Comparison of ENCODE assay signal across 1 cellular context in the genomic region with DNA sequence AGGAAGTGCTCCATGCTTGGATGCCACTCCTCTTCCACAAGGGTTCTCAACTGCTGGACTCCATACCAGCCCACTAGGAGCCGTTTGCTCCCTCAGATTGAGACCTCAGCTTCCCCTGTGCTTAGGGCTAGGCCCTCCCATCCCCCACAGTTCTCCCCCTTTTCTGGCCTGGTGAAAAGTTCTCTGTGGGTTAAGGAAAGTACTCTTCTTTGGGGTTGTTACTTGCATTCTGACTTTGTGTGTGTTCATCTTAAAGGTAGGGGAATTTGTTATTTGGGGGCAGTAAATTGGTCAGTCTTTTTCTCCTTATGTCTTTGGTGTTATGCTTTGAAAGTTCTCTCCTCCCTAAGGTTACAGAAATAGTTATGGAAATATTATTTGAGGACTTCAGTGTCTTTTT.
TF ChIP-seq lines count a peak whose summit lies in the region.

No MANE protein-coding gene starts in this region.

TF ChIP-seq in K562, 482 proteins besides CTCF, POLR2A, EP300 and RAD21:
- TF ChIP-seq, protein P1, sequence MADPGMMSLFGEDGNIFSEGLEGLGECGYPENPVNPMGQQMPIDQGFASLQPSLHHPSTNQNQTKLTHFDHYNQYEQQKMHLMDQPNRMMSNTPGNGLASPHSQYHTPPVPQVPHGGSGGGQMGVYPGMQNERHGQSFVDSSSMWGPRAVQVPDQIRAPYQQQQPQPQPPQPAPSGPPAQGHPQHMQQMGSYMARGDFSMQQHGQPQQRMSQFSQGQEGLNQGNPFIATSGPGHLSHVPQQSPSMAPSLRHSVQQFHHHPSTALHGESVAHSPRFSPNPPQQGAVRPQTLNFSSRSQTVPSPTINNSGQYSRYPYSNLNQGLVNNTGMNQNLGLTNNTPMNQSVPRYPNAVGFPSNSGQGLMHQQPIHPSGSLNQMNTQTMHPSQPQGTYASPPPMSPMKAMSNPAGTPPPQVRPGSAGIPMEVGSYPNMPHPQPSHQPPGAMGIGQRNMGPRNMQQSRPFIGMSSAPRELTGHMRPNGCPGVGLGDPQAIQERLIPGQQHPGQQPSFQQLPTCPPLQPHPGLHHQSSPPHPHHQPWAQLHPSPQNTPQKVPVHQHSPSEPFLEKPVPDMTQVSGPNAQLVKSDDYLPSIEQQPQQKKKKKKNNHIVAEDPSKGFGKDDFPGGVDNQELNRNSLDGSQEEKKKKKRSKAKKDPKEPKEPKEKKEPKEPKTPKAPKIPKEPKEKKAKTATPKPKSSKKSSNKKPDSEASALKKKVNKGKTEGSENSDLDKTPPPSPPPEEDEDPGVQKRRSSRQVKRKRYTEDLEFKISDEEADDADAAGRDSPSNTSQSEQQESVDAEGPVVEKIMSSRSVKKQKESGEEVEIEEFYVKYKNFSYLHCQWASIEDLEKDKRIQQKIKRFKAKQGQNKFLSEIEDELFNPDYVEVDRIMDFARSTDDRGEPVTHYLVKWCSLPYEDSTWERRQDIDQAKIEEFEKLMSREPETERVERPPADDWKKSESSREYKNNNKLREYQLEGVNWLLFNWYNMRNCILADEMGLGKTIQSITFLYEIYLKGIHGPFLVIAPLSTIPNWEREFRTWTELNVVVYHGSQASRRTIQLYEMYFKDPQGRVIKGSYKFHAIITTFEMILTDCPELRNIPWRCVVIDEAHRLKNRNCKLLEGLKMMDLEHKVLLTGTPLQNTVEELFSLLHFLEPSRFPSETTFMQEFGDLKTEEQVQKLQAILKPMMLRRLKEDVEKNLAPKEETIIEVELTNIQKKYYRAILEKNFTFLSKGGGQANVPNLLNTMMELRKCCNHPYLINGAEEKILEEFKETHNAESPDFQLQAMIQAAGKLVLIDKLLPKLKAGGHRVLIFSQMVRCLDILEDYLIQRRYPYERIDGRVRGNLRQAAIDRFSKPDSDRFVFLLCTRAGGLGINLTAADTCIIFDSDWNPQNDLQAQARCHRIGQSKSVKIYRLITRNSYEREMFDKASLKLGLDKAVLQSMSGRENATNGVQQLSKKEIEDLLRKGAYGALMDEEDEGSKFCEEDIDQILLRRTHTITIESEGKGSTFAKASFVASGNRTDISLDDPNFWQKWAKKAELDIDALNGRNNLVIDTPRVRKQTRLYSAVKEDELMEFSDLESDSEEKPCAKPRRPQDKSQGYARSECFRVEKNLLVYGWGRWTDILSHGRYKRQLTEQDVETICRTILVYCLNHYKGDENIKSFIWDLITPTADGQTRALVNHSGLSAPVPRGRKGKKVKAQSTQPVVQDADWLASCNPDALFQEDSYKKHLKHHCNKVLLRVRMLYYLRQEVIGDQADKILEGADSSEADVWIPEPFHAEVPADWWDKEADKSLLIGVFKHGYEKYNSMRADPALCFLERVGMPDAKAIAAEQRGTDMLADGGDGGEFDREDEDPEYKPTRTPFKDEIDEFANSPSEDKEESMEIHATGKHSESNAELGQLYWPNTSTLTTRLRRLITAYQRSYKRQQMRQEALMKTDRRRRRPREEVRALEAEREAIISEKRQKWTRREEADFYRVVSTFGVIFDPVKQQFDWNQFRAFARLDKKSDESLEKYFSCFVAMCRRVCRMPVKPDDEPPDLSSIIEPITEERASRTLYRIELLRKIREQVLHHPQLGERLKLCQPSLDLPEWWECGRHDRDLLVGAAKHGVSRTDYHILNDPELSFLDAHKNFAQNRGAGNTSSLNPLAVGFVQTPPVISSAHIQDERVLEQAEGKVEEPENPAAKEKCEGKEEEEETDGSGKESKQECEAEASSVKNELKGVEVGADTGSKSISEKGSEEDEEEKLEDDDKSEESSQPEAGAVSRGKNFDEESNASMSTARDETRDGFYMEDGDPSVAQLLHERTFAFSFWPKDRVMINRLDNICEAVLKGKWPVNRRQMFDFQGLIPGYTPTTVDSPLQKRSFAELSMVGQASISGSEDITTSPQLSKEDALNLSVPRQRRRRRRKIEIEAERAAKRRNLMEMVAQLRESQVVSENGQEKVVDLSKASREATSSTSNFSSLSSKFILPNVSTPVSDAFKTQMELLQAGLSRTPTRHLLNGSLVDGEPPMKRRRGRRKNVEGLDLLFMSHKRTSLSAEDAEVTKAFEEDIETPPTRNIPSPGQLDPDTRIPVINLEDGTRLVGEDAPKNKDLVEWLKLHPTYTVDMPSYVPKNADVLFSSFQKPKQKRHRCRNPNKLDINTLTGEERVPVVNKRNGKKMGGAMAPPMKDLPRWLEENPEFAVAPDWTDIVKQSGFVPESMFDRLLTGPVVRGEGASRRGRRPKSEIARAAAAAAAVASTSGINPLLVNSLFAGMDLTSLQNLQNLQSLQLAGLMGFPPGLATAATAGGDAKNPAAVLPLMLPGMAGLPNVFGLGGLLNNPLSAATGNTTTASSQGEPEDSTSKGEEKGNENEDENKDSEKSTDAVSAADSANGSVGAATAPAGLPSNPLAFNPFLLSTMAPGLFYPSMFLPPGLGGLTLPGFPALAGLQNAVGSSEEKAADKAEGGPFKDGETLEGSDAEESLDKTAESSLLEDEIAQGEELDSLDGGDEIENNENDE (IDR thresholded peaks at IDR 0.05; ENCODE audit: low read depth, low read length) = no peak
- TF ChIP-seq, protein P2, sequence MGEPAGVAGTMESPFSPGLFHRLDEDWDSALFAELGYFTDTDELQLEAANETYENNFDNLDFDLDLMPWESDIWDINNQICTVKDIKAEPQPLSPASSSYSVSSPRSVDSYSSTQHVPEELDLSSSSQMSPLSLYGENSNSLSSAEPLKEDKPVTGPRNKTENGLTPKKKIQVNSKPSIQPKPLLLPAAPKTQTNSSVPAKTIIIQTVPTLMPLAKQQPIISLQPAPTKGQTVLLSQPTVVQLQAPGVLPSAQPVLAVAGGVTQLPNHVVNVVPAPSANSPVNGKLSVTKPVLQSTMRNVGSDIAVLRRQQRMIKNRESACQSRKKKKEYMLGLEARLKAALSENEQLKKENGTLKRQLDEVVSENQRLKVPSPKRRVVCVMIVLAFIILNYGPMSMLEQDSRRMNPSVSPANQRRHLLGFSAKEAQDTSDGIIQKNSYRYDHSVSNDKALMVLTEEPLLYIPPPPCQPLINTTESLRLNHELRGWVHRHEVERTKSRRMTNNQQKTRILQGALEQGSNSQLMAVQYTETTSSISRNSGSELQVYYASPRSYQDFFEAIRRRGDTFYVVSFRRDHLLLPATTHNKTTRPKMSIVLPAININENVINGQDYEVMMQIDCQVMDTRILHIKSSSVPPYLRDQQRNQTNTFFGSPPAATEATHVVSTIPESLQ (CRISPR knock-in tag; IDR thresholded peaks at IDR 0.05) = no peak
- no peak for TF ChIP-seq NFE2L1 (tag; IDR thresholded peaks at IDR 0.05; ENCODE audit: borderline replicate concordance, low read depth)
- TF ChIP-seq SREBF1 (IDR thresholded peaks at IDR 0.05; ENCODE audit: borderline replicate concordance, low read depth, low read length) = no peak
- TF ChIP-seq SMAD3 (CRISPR knock-in tag; conservative IDR thresholded peaks at IDR 0.05) = no peak
TF ChIP-seq in K562: peak in this region for 0.
